22 cellular contexts compared by ENCODE assay signal in genomic region chr3:167653155-167653554, GRCh38. TPM values are rescaled to one million over a fixed set of nuclear protein-coding genes. Genes with fewer than 3 reads are reported as not detected.
DNase-seq lines count a peak whose midpoint lies in the region; ATAC-seq and TF ChIP-seq lines count a peak whose summit lies in the region.
"Had no signal": no experiment of that assay in that cellular context is flagged by ENCODE, and none has a peak within 500 bp of the region (broad histone marks: within the 10 kb centered on the region; RNA-seq: fewer than 3 reads in every experiment).

No MANE protein-coding gene starts in this region.

- no peaks in the 10 kb centered on the region for H3K27me3 Mint-ChIP-seq in stimulated activated memory B cell treated with anti-CD40 and anti-IgM and Interleukin-4, amounts not matched to agents 10 μg/mL and 1 μg/mL and 100 μg/mL, for 72 hours
- H3K27me3 Mint-ChIP-seq: activated CD4-positive, alpha-beta T cell treated with anti-CD3 and anti-CD28 coated beads, Interleukin-2, amount 10 ng/mL, durations not matched to agents 7 days and 5 days; type B pancreatic cell had no signal

- intact Hi-C loops in Right ventricle myocardium superior (cut with DNase I) (no loop called here), left ventricle myocardium inferior (cut with micrococcal nuclease) (no loop called here)

- H3K9ac ChIP-seq in NT2/D1 (ENCODE audit: insufficient read length, low read depth): no peak overlapping the region
- H3K9ac ChIP-seq in iPS-18a (ENCODE audit: low read length): peak overlapping the region; percentile 79

- peak; percentile 36 for ATAC-seq in Right ventricle myocardium superior (ENCODE audit: poor library complexity)
- no peak for ATAC-seq in stimulated activated memory B cell treated with anti-CD40 and anti-IgM and Interleukin-4, amounts not matched to agents 10 μg/mL and 1 μg/mL and 100 μg/mL, for 72 hours
- no peak for ATAC-seq in GM18873 (IDR thresholded peaks at IDR 0.05; ENCODE audit: low FRiP score, unreplicated experiment)
- ATAC-seq: sciatic nerve; stimulated activated naive CD8-positive, alpha-beta T cell treated with anti-CD3 and anti-CD28 coated beads, Interleukin-15, amount 100 ng/mL, for 72 hours had no signal

- POLR2A ChIA-PET in GM10248 (lab: Yijun Ruan, JAX): no interaction called here

- no peaks in the 10 kb centered on the region for H3K36me3 Mint-ChIP-seq in stimulated activated memory B cell treated with anti-CD40 and anti-IgM and Interleukin-4, amounts not matched to agents 10 μg/mL and 1 μg/mL and 100 μg/mL, for 72 hours
- H3K36me3 Mint-ChIP-seq: type B pancreatic cell had no signal

- H3K27me3 ChIP-seq in left ventricle myocardium inferior (ENCODE audit: low read depth) (no peaks in the 10 kb centered on the region), NT2/D1 (ENCODE audit: insufficient read depth, insufficient read length) (no peaks in the 10 kb centered on the region), iPS-18a (ENCODE audit: control insufficient read depth, insufficient read depth, low read length) (no peaks in the 10 kb centered on the region)
- H3K27me3 ChIP-seq: pancreas had no signal

- CTCF ChIA-PET in GM10248 (lab: Yijun Ruan, JAX): interaction anchor here (0.8 to 4.0 kb wide), 7 partner anchors 8 to 30 kb away, joined by 3 to 12 read pairs (median 3); no protein-coding TSS in a partner anchor

- H3K36me3 ChIP-seq in left ventricle myocardium inferior: no peaks in the 10 kb centered on the region
- no peaks in the 10 kb centered on the region for H3K36me3 ChIP-seq in NT2/D1 (ENCODE audit: insufficient read depth, insufficient read length, low read length)
- H3K36me3 ChIP-seq in iPS-18a (ENCODE audit: control insufficient read depth, low read depth, low read length): no peaks in the 10 kb centered on the region
- H3K36me3 ChIP-seq: pancreas had no signal

- no peak for DNase-seq in Right ventricle myocardium superior
- DNase-seq in left ventricle myocardium inferior: no peak
- DNase-seq in NT2/D1 (ENCODE audit: low read depth, low spot score): peak; percentile 15
- no peak for DNase-seq in NCI-H2227 (lab: John Stamatoyannopoulos, UW; ENCODE audit: unreplicated experiment)
- DNase-seq in GM10248 (ENCODE audit: extremely low spot score): no peak
- DNase-seq: activated CD4-positive, alpha-beta T cell treated with anti-CD3 and anti-CD28 coated beads, Interleukin-2, amount 10 ng/mL, durations not matched to agents 7 days and 5 days; activated naive CD4-positive, alpha-beta T cell treated with anti-CD3 and anti-CD28 coated beads for 36 hours; aorta; C1 segment of cervical spinal cord; DMS79; NCI-H1436 treated with DMSO at 0.1 percent for 48 hours; NCI-H2171 treated with DMSO at 0.1 percent for 48 hours; NCI-H748 treated with DMSO at 0.1 percent for 48 hours; stimulated activated CD4-positive, alpha-beta T cell treated with anti-CD3 and anti-CD28 coated beads, Interleukin-1b, Interleukin-23, amount 100 ng/mL, for 48 hours; stimulated activated naive CD8-positive, alpha-beta T cell treated with anti-CD3 and anti-CD28 coated beads, Interleukin-15, amount 100 ng/mL, for 72 hours had no signal

- peaks cover 9% of the 10 kb centered on the region for H3K4me1 ChIP-seq in left ventricle myocardium inferior
- no peaks in the 10 kb centered on the region for H3K4me1 ChIP-seq in NT2/D1 (ENCODE audit: insufficient read depth, insufficient read length)
- peaks cover 22% of the 10 kb centered on the region for H3K4me1 ChIP-seq in iPS-18a (ENCODE audit: control insufficient read depth, low read depth, low read length)
- H3K4me1 ChIP-seq: pancreas had no signal

- peak overlapping the region; percentile 8 for H3K27ac Mint-ChIP-seq in stimulated activated memory B cell treated with anti-CD40 and anti-IgM and Interleukin-4, amounts not matched to agents 10 μg/mL and 1 μg/mL and 100 μg/mL, for 72 hours
- H3K27ac Mint-ChIP-seq: activated CD4-positive, alpha-beta T cell treated with anti-CD3 and anti-CD28 coated beads, Interleukin-2, amount 10 ng/mL, durations not matched to agents 7 days and 5 days; activated naive CD4-positive, alpha-beta T cell treated with anti-CD3 and anti-CD28 coated beads for 36 hours; type B pancreatic cell had no signal

- H3K4me3 ChIP-seq in left ventricle myocardium inferior (no peak overlapping the region), NT2/D1 (ENCODE audit: insufficient read length, low read depth) (no peak overlapping the region), iPS-18a (ENCODE audit: low read length) (peak overlapping the region; percentile 33)
- H3K4me3 ChIP-seq: pancreas had no signal

- TF ChIP-seq CTCF in left ventricle myocardium inferior (IDR thresholded peaks at IDR 0.05; ENCODE audit: borderline replicate concordance) (no peak), GM10248 (IDR thresholded peaks at IDR 0.05; ENCODE audit: control extremely low read depth, extremely low read depth, low read depth, missing control alignments) (no peak)

- H3K4me1 Mint-ChIP-seq in stimulated activated memory B cell treated with anti-CD40 and anti-IgM and Interleukin-4, amounts not matched to agents 10 μg/mL and 1 μg/mL and 100 μg/mL, for 72 hours: peaks cover 8% of the 10 kb centered on the region

- no peak overlapping the region for H3K4me3 Mint-ChIP-seq in stimulated activated memory B cell treated with anti-CD40 and anti-IgM and Interleukin-4, amounts not matched to agents 10 μg/mL and 1 μg/mL and 100 μg/mL, for 72 hours
- H3K4me3 Mint-ChIP-seq: activated CD4-positive, alpha-beta T cell treated with anti-CD3 and anti-CD28 coated beads, Interleukin-2, amount 10 ng/mL, durations not matched to agents 7 days and 5 days; activated naive CD4-positive, alpha-beta T cell treated with anti-CD3 and anti-CD28 coated beads for 36 hours; stimulated activated naive CD8-positive, alpha-beta T cell treated with anti-CD3 and anti-CD28 coated beads, Interleukin-15, amount 100 ng/mL, for 72 hours had no signal

- no peaks in the 10 kb centered on the region for H3K9me3 Mint-ChIP-seq in stimulated activated memory B cell treated with anti-CD40 and anti-IgM and Interleukin-4, amounts not matched to agents 10 μg/mL and 1 μg/mL and 100 μg/mL, for 72 hours
- H3K9me3 Mint-ChIP-seq: activated CD4-positive, alpha-beta T cell treated with anti-CD3 and anti-CD28 coated beads, Interleukin-2, amount 10 ng/mL, durations not matched to agents 7 days and 5 days; activated naive CD4-positive, alpha-beta T cell treated with anti-CD3 and anti-CD28 coated beads for 36 hours; stimulated activated naive CD8-positive, alpha-beta T cell treated with anti-CD3 and anti-CD28 coated beads, Interleukin-15, amount 100 ng/mL, for 72 hours; type B pancreatic cell had no signal

- no peaks in the 10 kb centered on the region for H3K9me3 ChIP-seq in left ventricle myocardium inferior (replicated peaks)
- H3K9me3 ChIP-seq in NT2/D1 (ENCODE audit: insufficient read depth, low read length): peaks cover 4% of the 10 kb centered on the region; the same call in 1 of the 2 replicates
- no peaks in the 10 kb centered on the region for H3K9me3 ChIP-seq in iPS-18a (ENCODE audit: control insufficient read depth, low read depth, low read length)
- H3K9me3 ChIP-seq: pancreas had no signal

- H3K27ac ChIP-seq in left ventricle myocardium inferior (replicated peaks) (no peak overlapping the region), iPS-18a (ENCODE audit: low read length) (peak overlapping the region; percentile 96)

RNA-seq across cellular contexts. Expression of gene WDR49, which starts 0.6 kb away (rescaled TPM):
- total RNA-seq in Right ventricle myocardium superior (2.6 TPM), left ventricle myocardium inferior (3.7 TPM)
- total RNA-seq: activated naive CD4-positive, alpha-beta T cell treated with anti-CD3 and anti-CD28 coated beads for 36 hours; HT1080 had no signal
